18 cellular contexts compared by ENCODE assay signal in genomic region chrX:136183917-136184316, GRCh38. TPM values are rescaled to one million over a fixed set of nuclear protein-coding genes. Genes with fewer than 3 reads are reported as not detected.
DNase-seq lines count a peak whose midpoint lies in the region; ATAC-seq and TF ChIP-seq lines count a peak whose summit lies in the region.
"Had no signal": no experiment of that assay in that cellular context is flagged by ENCODE, and none has a peak within 500 bp of the region (broad histone marks: within the 10 kb centered on the region; RNA-seq: fewer than 3 reads in every experiment).

No MANE protein-coding gene starts in this region.

- no peak overlapping the region for H4K8ac ChIP-seq in mesenchymal stem cell (ENCODE audit: low read length)

- no peak for DNase-seq in HEK293T (ENCODE audit: extremely low spot score)
- DNase-seq in choroid plexus epithelial cell (ENCODE audit: low read depth) = peak; percentile 56
- no peak for DNase-seq in mesenchymal stem cell
- no peak for DNase-seq in GOT3 (lab: John Stamatoyannopoulos, UW)
- DNase-seq: activated CD8-positive, alpha-beta T cell treated with anti-CD3 and anti-CD28 coated beads, Interleukin-2, amount 10 ng/mL, durations not matched to agents 7 days and 5 days; activated T-cell treated with anti-CD3 and anti-CD28 coated beads, Interleukin-2, amount 50 U/mL, for 72 hours; body of pancreas; Caco-2; cortex of kidney; immature natural killer cell; NCI-H2029; NCI-H446 treated with DMSO at 0.1 percent for 48 hours; SHP77 treated with DMSO at 0.1 percent for 48 hours; T-helper 1 cell had no signal

- CTCF ChIA-PET in HEK293T (lab: Yijun Ruan, JAX) = interaction anchor here (0.7 to 1.0 kb wide), 2 partner anchors 139 to 156 kb away, joined by 3 read pairs; no protein-coding TSS in a partner anchor

- H2BK15ac ChIP-seq in mesenchymal stem cell (ENCODE audit: low read depth, poor library complexity, severe bottlenecking) = no peak overlapping the region

- no peak overlapping the region for H3K14ac ChIP-seq in mesenchymal stem cell (ENCODE audit: low read length in 2 of 2)

- no peak overlapping the region for H2BK120ac ChIP-seq in mesenchymal stem cell (ENCODE audit: low read depth, low read length)

- H3K27ac ChIP-seq in mesenchymal stem cell (ENCODE audit: low read length, poor library complexity, severe bottlenecking) (no peak overlapping the region), stomach smooth muscle (ENCODE audit: low read length) (peak overlapping the region; percentile 2)
- H3K27ac ChIP-seq: body of pancreas, neural progenitor cell had no signal

- TF ChIP-seq CTCF in choroid plexus epithelial cell (conservative IDR thresholded peaks at IDR 0.05; ENCODE audit: low read depth, low read length) = no peak

- no peak overlapping the region for H3K4ac ChIP-seq in mesenchymal stem cell (ENCODE audit: low read depth in 1 of 2, low read length in 2 of 2)

- H3K79me1 ChIP-seq in mesenchymal stem cell (replicated peaks; ENCODE audit: low read length, poor library complexity, severe bottlenecking) = peaks cover 1% of the 10 kb centered on the region

- H3K9ac ChIP-seq in mesenchymal stem cell (ENCODE audit: low read length) (peak overlapping the region; percentile 85), stomach smooth muscle (ENCODE audit: low read length in 2 of 2) (peak overlapping the region in 1 of 2 donors; percentile 53)
- H3K9ac ChIP-seq: neural progenitor cell had no signal

- H2AK5ac ChIP-seq in mesenchymal stem cell (ENCODE audit: low read length, severe bottlenecking) = no peak overlapping the region

- POLR2A ChIA-PET in HEK293T (lab: Yijun Ruan, JAX) = no interaction called here

- H3K27me3 ChIP-seq in mesenchymal stem cell (ENCODE audit: control insufficient read depth in 1 of 2, insufficient read depth in 1 of 2, low read length in 2 of 2) (peaks cover 0 to 3% of the 10 kb centered on the region in 2 experiments), stomach smooth muscle (ENCODE audit: control insufficient read depth in 1 of 2, insufficient read depth in 2 of 2, low read length in 2 of 2) (peaks cover 0 to 3% of the 10 kb centered on the region in 2 donors)
- H3K27me3 ChIP-seq: body of pancreas, neural progenitor cell had no signal

- H3K9me3 ChIP-seq in mesenchymal stem cell (ENCODE audit: control insufficient read depth, low read length) (no peaks in the 10 kb centered on the region), stomach smooth muscle (ENCODE audit: control insufficient read depth in 2 of 2, low read length in 2 of 2) (no peaks in the 10 kb centered on the region)
- H3K9me3 ChIP-seq: body of pancreas, Caco-2 had no signal

- H3K4me1 ChIP-seq in mesenchymal stem cell (ENCODE audit: control insufficient read depth, insufficient read depth, low read depth, low read length) (peaks cover 1% of the 10 kb centered on the region), stomach smooth muscle (ENCODE audit: control insufficient read depth, insufficient read depth, low read length) (peaks cover 11% of the 10 kb centered on the region)
- H3K4me1 ChIP-seq: body of pancreas, Caco-2 had no signal

- no CpG with 5 or more reads among the region's 1 CpG for WGBS in mesenchymal stem cell

- no peaks in the 10 kb centered on the region for H3K36me3 ChIP-seq in mesenchymal stem cell (ENCODE audit: control insufficient read depth in 1 of 2, insufficient read depth in 2 of 2, low read depth in 1 of 2, low read length in 2 of 2)
- no peaks in the 10 kb centered on the region for H3K36me3 ChIP-seq in stomach smooth muscle (ENCODE audit: control insufficient read depth in 2 of 2, insufficient read depth in 2 of 2, low read length in 2 of 2)
- H3K36me3 ChIP-seq: neural progenitor cell had no signal

- H2AFZ ChIP-seq in mesenchymal stem cell (ENCODE audit: low read depth, low read length) = no peak overlapping the region
- H2AFZ ChIP-seq: neural progenitor cell had no signal

- no peak overlapping the region for H4K91ac ChIP-seq in mesenchymal stem cell (ENCODE audit: low read length)

- no peak overlapping the region for H2BK12ac ChIP-seq in mesenchymal stem cell (ENCODE audit: low read length in 2 of 2)

- no peak overlapping the region for H3K4me2 ChIP-seq in mesenchymal stem cell (ENCODE audit: low read length, poor library complexity, severe bottlenecking)
- H3K4me2 ChIP-seq: neural progenitor cell had no signal

- no peak overlapping the region for H3K23ac ChIP-seq in mesenchymal stem cell (ENCODE audit: low read length in 2 of 2)

- no peak overlapping the region for H3K18ac ChIP-seq in mesenchymal stem cell (ENCODE audit: low read depth in 1 of 2, low read length in 2 of 2)

- H2BK5ac ChIP-seq in mesenchymal stem cell (ENCODE audit: low read depth, low read length, poor library complexity, severe bottlenecking) = no peak overlapping the region

- no peak for ATAC-seq in GM19328 (IDR thresholded peaks at IDR 0.05; ENCODE audit: unreplicated experiment)
- ATAC-seq in HG02610 (IDR thresholded peaks at IDR 0.05; ENCODE audit: unreplicated experiment) = no peak
- ATAC-seq: activated CD8-positive, alpha-beta T cell treated with anti-CD3 and anti-CD28 coated beads, Interleukin-2, amount 10 ng/mL, durations not matched to agents 7 days and 5 days; activated T-cell treated with anti-CD3 and anti-CD28 coated beads, Interleukin-2, amount 50 U/mL, for 72 hours; body of pancreas had no signal

- no peak overlapping the region for H3K4me3 ChIP-seq in choroid plexus epithelial cell (ENCODE audit: low read depth, low read length)
- H3K4me3 ChIP-seq in mesenchymal stem cell (ENCODE audit: insufficient read depth in 1 of 2, low read depth in 1 of 2, low read length in 2 of 2) = no peak overlapping the region
- H3K4me3 ChIP-seq in stomach smooth muscle (ENCODE audit: low read length in 2 of 2) = peak overlapping the region in 1 of 2 donors; percentile 31
- H3K4me3 ChIP-seq: body of pancreas, neural progenitor cell had no signal

TF ChIP-seq in HEK293T, 16 proteins besides CTCF, POLR2A, EP300 and RAD21:
- TF ChIP-seq NFRKB (IDR thresholded peaks at IDR 0.05) (no peak), CTBP1 (IDR thresholded peaks at IDR 0.05; ENCODE audit: borderline replicate concordance) (peak; percentile 2; the same call in 1 of the 2 replicates)

RNA-seq across cellular contexts. Expression of gene FHL1, which starts 36.6 kb away (rescaled TPM):
- polyA plus RNA-seq in mesenchymal stem cell (2013, experiment 1 of 2) = 225 TPM
- 234 TPM for polyA plus RNA-seq in mesenchymal stem cell (2013, experiment 2 of 2)
